In genomic region chr14:73728106-73729014, GRCh38 we compare ENCODE assay signal across 8 cellular contexts. TPM values are rescaled to one million over a fixed set of nuclear protein-coding genes. Genes with fewer than 3 reads are reported as not detected.
DNase-seq lines count a peak whose midpoint lies in the region; ATAC-seq, FAIRE-seq and TF ChIP-seq lines count a peak whose summit lies in the region.

No MANE protein-coding gene starts in this region.

- TF ChIP-seq POLR2A in GM12892 (IDR thresholded peaks at IDR 0.05; ENCODE audit: low read depth, low read length): no peak

- DNase-seq in GM12892 (ENCODE audit: insufficient read length): peak; percentile 82
- peak; percentile 43 for DNase-seq in SIG-M5 (lab: John Stamatoyannopoulos, UW)
- peak; percentile 95 for DNase-seq in activated effector memory CD4-positive, alpha-beta T cell treated with anti-CD3 and anti-CD28 coated beads, Interleukin-2, amount 50 U/mL, for 16 hours
- peak; percentile 89 for DNase-seq in foreskin melanocyte

- H2AFZ ChIP-seq in Loucy (ENCODE audit: low read length): no peak overlapping the region

- H3K36me3 ChIP-seq in Loucy (ENCODE audit: insufficient read depth, low read length) (peaks cover 97% of the 10 kb centered on the region; the same call in 1 of the 2 replicates), neutrophil (peaks cover 78% of the 10 kb centered on the region), subcutaneous abdominal adipose tissue (ENCODE audit: control insufficient read depth in 5 of 5, insufficient read depth in 5 of 5, low read length in 5 of 5) (peaks cover 3 to 68% (median 60%) of the 10 kb centered on the region in 5 donors)

- peaks cover 36% of the 10 kb centered on the region for H4K20me1 ChIP-seq in Loucy (ENCODE audit: insufficient read depth, low read length, poor library complexity, severe bottlenecking)

- H3K9ac ChIP-seq in Loucy (ENCODE audit: low read depth, low read length, poor library complexity, severe bottlenecking) (no peak overlapping the region), subcutaneous abdominal adipose tissue (ENCODE audit: low read length in 5 of 5) (peak overlapping the region in 4 of 5 donors; percentile 4 to 58 (median 32))

- no peaks in the 10 kb centered on the region for H3K9me3 ChIP-seq in Loucy (ENCODE audit: insufficient read depth, low read depth, low read length)
- H3K9me3 ChIP-seq in neutrophil: no peaks in the 10 kb centered on the region
- H3K9me3 ChIP-seq in subcutaneous abdominal adipose tissue (ENCODE audit: control insufficient read depth in 5 of 5, low read length in 5 of 5): no peaks in the 10 kb centered on the region

- H3K79me2 ChIP-seq in Loucy (ENCODE audit: insufficient read depth, low read length): peaks cover 28% of the 10 kb centered on the region; the same call in 1 of the 2 replicates

- ATAC-seq in GM21526 (IDR thresholded peaks at IDR 0.05; ENCODE audit: low FRiP score, unreplicated experiment): no peak

- no peak overlapping the region for H3K4me2 ChIP-seq in Loucy (ENCODE audit: low read depth, low read length, poor library complexity, severe bottlenecking)

- H3K9me2 ChIP-seq in Loucy (replicated peaks; ENCODE audit: low read depth, low read length): no peaks in the 10 kb centered on the region

- peak; percentile 78 for FAIRE-seq in GM12892 (lab: Jason Lieb, UNC)

- TF ChIP-seq CTCF in Loucy (conservative IDR thresholded peaks at IDR 0.05; ENCODE audit: low read length) (peak; percentile 95), neutrophil (IDR thresholded peaks at IDR 0.05) (peak; percentile 97)

- H3K4me1 ChIP-seq in Loucy (ENCODE audit: insufficient read depth, low read length, poor library complexity, severe bottlenecking) (no peaks in the 10 kb centered on the region), neutrophil (ENCODE audit: control insufficient read depth in 1 of 2, insufficient read depth in 1 of 2, low read depth in 1 of 2, low read length in 1 of 2) (peaks cover 30 to 39% of the 10 kb centered on the region in 2 experiments), subcutaneous abdominal adipose tissue (ENCODE audit: control insufficient read depth in 5 of 5, insufficient read depth in 5 of 5, low read length in 5 of 5) (peaks cover 29 to 57% (median 52%) of the 10 kb centered on the region in 5 donors)

- H3K27ac ChIP-seq in neutrophil: peak overlapping the region; percentile 76
- H3K27ac ChIP-seq in subcutaneous abdominal adipose tissue (ENCODE audit: low read depth, low read length): peak overlapping the region; percentile 97

- H3F3A ChIP-seq in Loucy (ENCODE audit: low read depth): no peaks in the 10 kb centered on the region

- no peak overlapping the region for H3K4me3 ChIP-seq in Loucy (ENCODE audit: low read length, poor library complexity, severe bottlenecking)
- H3K4me3 ChIP-seq in neutrophil (ENCODE audit: low read depth in 1 of 2, low read length in 1 of 2): no peak overlapping the region
- H3K4me3 ChIP-seq in subcutaneous abdominal adipose tissue (ENCODE audit: low read depth in 1 of 5, low read length in 5 of 5): peak overlapping the region in 2 of 5 donors; percentile 4 to 11

- H3K27me3 ChIP-seq in Loucy (ENCODE audit: insufficient read depth, low read length, poor library complexity, severe bottlenecking) (no peaks in the 10 kb centered on the region), neutrophil (no peaks in the 10 kb centered on the region), subcutaneous abdominal adipose tissue (ENCODE audit: control insufficient read depth in 5 of 5, insufficient read depth in 4 of 5, low read length in 5 of 5) (no peaks in the 10 kb centered on the region)

RNA-seq across cellular contexts. Expression of gene PNMA1, which starts 14.2 kb away (rescaled TPM):
- 13.3 TPM for polyA plus RNA-seq in GM12892 (2012; ENCODE audit: missing spikeins)

Comparison
In these comparisons a context has a peak if more than half of its experiments do, and no peak if none do; other contexts are left out.
1. DNase-seq: peak in every context shown above with its lines; median percentile 95 in activated effector memory CD4-positive, alpha-beta T cell treated with anti-CD3 and anti-CD28 coated beads, Interleukin-2, amount 50 U/mL, for 16 hours; 89 in foreskin melanocyte; 82 in GM12892; 43 in SIG-M5.